In genomic region chr1:233518344-233518743, GRCh38 we compare ENCODE assay signal across 8 cellular contexts.
DNase-seq lines count a peak whose midpoint lies in the region; ATAC-seq, FAIRE-seq and TF ChIP-seq lines count a peak whose summit lies in the region.

No MANE protein-coding gene starts in this region.

- POLR2A ChIA-PET in A549 (lab: Yijun Ruan, JAX) = no interaction called here

- peak; percentile 25 to 47; a peak in 1 of 5 replicates for TF ChIP-seq RAD21 in A549 (conservative IDR thresholded peaks at IDR 0.05 in 1 of 2, IDR thresholded peaks at IDR 0.05 in 1 of 2)

- FAIRE-seq in A549 (lab: Jason Lieb, UNC) = no peak

- H3K27me3 Mint-ChIP-seq in neural crest cell (ENCODE audit: low read depth) = peaks cover 5% of the 10 kb centered on the region

- DNase-seq in A549 (ENCODE audit: low read depth in 1 of 2, low spot score in 1 of 2) (peak; percentile 33 to 63), GM12864 (ENCODE audit: low read depth) (peak; percentile 15), NCI-H748 treated with DMSO at 0.1 percent for 48 hours (lab: John Stamatoyannopoulos, UW) (peak; percentile 2), brain microvascular endothelial cell (no peak), neural crest cell (ENCODE audit: low read depth, low spot score) (peak; percentile 53)

- in situ Hi-C loops in brain microvascular endothelial cell (cut with HindIII; ENCODE audit: low pct_ligation_motif_present, low sequenced_read_pairs) = no loop called here

- peaks cover 10% of the 10 kb centered on the region; the same call in 2 of the 3 replicates for H3K4me1 ChIP-seq in A549

- H3K36me3 ChIP-seq in brain microvascular endothelial cell (replicated peaks) = no peaks in the 10 kb centered on the region

- TF ChIP-seq EP300 in A549 (IDR thresholded peaks at IDR 0.05) = no peak

- no peaks in the 10 kb centered on the region for H3K36me3 Mint-ChIP-seq in neural crest cell (ENCODE audit: low read depth)

- peak; percentile 46 for TF ChIP-seq CTCF in A549 (IDR thresholded peaks at IDR 0.05)
- peak; percentile 61 for TF ChIP-seq CTCF in GM12864 (IDR thresholded peaks at IDR 0.05; ENCODE audit: low read depth, low read length, missing control alignments)
- TF ChIP-seq CTCF in brain microvascular endothelial cell (IDR thresholded peaks at IDR 0.05; ENCODE audit: low read depth, low read length, missing control alignments) = peak; percentile 49
- TF ChIP-seq CTCF in neural crest cell (conservative IDR thresholded peaks at IDR 0.05) = peak; percentile 72

- H3K4me3 ChIP-seq in A549 (no peak overlapping the region), GM12864 (ENCODE audit: low read depth, low read length) (no peak overlapping the region), brain microvascular endothelial cell (ENCODE audit: low read depth, low read length) (no peak overlapping the region)

- no peaks in the 10 kb centered on the region for H3K9me3 Mint-ChIP-seq in neural crest cell

- no peak overlapping the region for H3K4me2 ChIP-seq in A549

- H3K27me3 ChIP-seq in brain microvascular endothelial cell (replicated peaks) = no peaks in the 10 kb centered on the region

- peaks cover 10% of the 10 kb centered on the region for H3K4me1 Mint-ChIP-seq in neural crest cell

- H3K9me3 ChIP-seq in A549 = no peaks in the 10 kb centered on the region

- H3K27ac ChIP-seq in A549 (0 out of 6 replicates have a peak overlapping the region, but pooled peaks of 1 of the 2 experiments have one; percentile 22), brain microvascular endothelial cell (no peak overlapping the region)

- WGBS in A549 (ENCODE audit: missing lambda C conversion rate) = 48% methylated on average over 3 of the region's 3 CpGs

- ATAC-seq in A549 (peak in 1 of 2 experiments; percentile 63; a peak in 3 of 6 replicates), HG02759 (IDR thresholded peaks at IDR 0.05; ENCODE audit: unreplicated experiment) (no peak), GM18907 (IDR thresholded peaks at IDR 0.05; ENCODE audit: unreplicated experiment) (no peak), HG03571 (IDR thresholded peaks at IDR 0.05; ENCODE audit: unreplicated experiment) (no peak)

- H3K4me3 Mint-ChIP-seq in neural crest cell = no peak overlapping the region

- no peak for TF ChIP-seq POLR2A in A549 (IDR thresholded peaks at IDR 0.05; ENCODE audit: low read length)

- H3K27ac Mint-ChIP-seq in neural crest cell (ENCODE audit: unreplicated experiment) = no peak overlapping the region

- CTCF ChIA-PET in A549 (lab: Yijun Ruan, JAX) = interaction anchor here (0.6 to 2.0 kb wide), 7 partner anchors 9 to 273 kb away, joined by 3 to 5 read pairs (median 4); no protein-coding TSS in a partner anchor

TF ChIP-seq in A549, 52 proteins besides CTCF, POLR2A, EP300 and RAD21:
- peak; percentile 33; the same call in 2 of the 3 replicates for TF ChIP-seq SMC3 (IDR thresholded peaks at IDR 0.05)
- no peak for TF ChIP-seq MAFK (IDR thresholded peaks at IDR 0.05; ENCODE audit: partially characterized antibody)
- no peak for TF ChIP-seq ESRRA (IDR thresholded peaks at IDR 0.05; ENCODE audit: borderline replicate concordance, low read length)
